18 cellular contexts compared by ENCODE assay signal in genomic region chr4:181234951-181235350, GRCh38.
"Had no signal": no experiment of that assay in that cellular context is flagged by ENCODE, and none has a peak within 500 bp of the region (broad histone marks: within the 10 kb centered on the region; RNA-seq: fewer than 3 reads in every experiment).

No MANE protein-coding gene starts in this region.

- H3K4me2 ChIP-seq: KMS-11 had no signal

- H3K4me1 ChIP-seq: SJCRH30 had no signal

- H3K9me3 Mint-ChIP-seq: IgD-negative memory B cell had no signal

- H3K27ac Mint-ChIP-seq: IgD-negative memory B cell had no signal

- H3K27ac ChIP-seq: KMS-11, SJCRH30, SK-N-MC had no signal

- H3K9me3 ChIP-seq: SJCRH30 had no signal

- H3K4me3 Mint-ChIP-seq: IgD-negative memory B cell had no signal

- H3K27me3 ChIP-seq: SJCRH30 had no signal

- H3K4me3 ChIP-seq: K562, SJCRH30, SK-N-MC had no signal

- H3K27me3 Mint-ChIP-seq: IgD-negative memory B cell had no signal

- H3K9ac ChIP-seq: KMS-11 had no signal

- DNase-seq: Kasumi-1, MM.1S, NCI-H187, NCI-H2029, NCI-H2081 treated with DMSO at 0.1 percent for 48 hours, NCI-H2171, NCI-H226, NCI-H446, NCI-H510A, NCI-H524 treated with DMSO at 0.1 percent for 48 hours, NCI-H774, Right ventricle myocardium superior, RPMI8226, SJCRH30 had no signal

- H3K36me3 ChIP-seq: SJCRH30 had no signal

- H3K4me1 Mint-ChIP-seq: IgD-negative memory B cell had no signal

- ATAC-seq: K562 had no signal
